Comparison of ENCODE assay signal across 11 cellular contexts in the genomic region with DNA sequence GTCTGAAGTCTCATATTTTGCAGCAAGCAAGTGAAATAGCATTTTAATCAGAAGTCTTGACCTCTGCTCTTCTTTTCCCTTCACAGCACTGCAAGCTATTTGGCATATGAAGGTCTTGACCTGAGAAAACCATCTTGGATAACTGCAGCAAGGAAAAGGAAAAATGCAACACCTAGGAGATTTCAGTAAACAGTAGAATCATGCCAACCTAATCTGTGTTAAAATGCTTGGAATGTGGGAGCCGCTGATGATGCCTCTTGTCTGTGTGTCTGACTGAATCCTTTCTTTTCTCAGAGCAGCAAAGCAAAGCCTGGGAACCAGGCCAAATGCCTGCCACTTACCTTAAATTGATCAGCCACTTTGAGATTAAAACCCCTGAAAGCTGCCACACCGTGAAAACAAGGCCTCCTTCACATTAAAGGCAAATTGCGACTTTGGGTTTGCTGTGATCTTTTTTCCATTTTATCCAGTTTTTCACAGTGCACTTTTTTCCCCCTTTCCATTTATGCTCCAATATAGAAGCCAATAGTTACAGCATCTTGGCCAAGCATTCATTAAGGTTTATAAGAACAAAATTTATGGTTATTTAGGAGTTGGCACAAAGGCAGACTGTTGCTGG.
A peak's percentile ranks its signal among the peaks of the same experiment; 100 is the strongest.
DNase-seq lines count a peak whose midpoint lies in the region; ATAC-seq and TF ChIP-seq lines count a peak whose summit lies in the region.
"Had no signal": no experiment of that assay in that cellular context is flagged by ENCODE, and none has a peak within 500 bp of the region (broad histone marks: within the 10 kb centered on the region; RNA-seq: fewer than 3 reads in every experiment).

No MANE protein-coding gene starts in this region.

- TF ChIP-seq CTCF in AG04449 (IDR thresholded peaks at IDR 0.05; ENCODE audit: insufficient read depth, low read length, missing control alignments) = no peak
- no peak for TF ChIP-seq CTCF in WERI-Rb-1 (IDR thresholded peaks at IDR 0.05; ENCODE audit: low read depth, low read length)
- TF ChIP-seq CTCF in tibial nerve (IDR thresholded peaks at IDR 0.05) = no peak

- H3K36me3 ChIP-seq in WERI-Rb-1 (no peaks in the 10 kb centered on the region), tibial nerve (no peaks in the 10 kb centered on the region)

- H3K4me3 ChIP-seq in AG04449 (ENCODE audit: low read depth, low read length) (no peak overlapping the region), WERI-Rb-1 (ENCODE audit: low read depth, low read length) (no peak overlapping the region), tibial nerve (no peak overlapping the region)

- POLR2A ChIA-PET in AG04449 (lab: Yijun Ruan, JAX) = no interaction called here

- no peak for TF ChIP-seq EP300 in tibial nerve (IDR thresholded peaks at IDR 0.05)

- DNase-seq in AG04449 (ENCODE audit: low read depth, low spot score) (peak; percentile 42), HS-5 (ENCODE audit: low read depth) (peak; percentile 39), WERI-Rb-1 (peak; percentile 22), islet precursor cell (peak; percentile 92), tibial nerve (ENCODE audit: low spot score in 2 of 2) (no peak)
- DNase-seq: activated CD4-positive, alpha-beta T cell treated with anti-CD3 and anti-CD28 coated beads for 48 hours; DND-41; MM.1S had no signal

- H3K27ac ChIP-seq in WERI-Rb-1 (peak overlapping the region; percentile 28; the same call in 1 of the 2 replicates), tibial nerve (no peak overlapping the region)

- H3K4me1 ChIP-seq in tibial nerve = no peaks in the 10 kb centered on the region

- no peaks in the 10 kb centered on the region for H3K9me3 ChIP-seq in WERI-Rb-1 (ENCODE audit: severe bottlenecking)
- no peaks in the 10 kb centered on the region for H3K9me3 ChIP-seq in tibial nerve

- 21 to 28% methylated on average over 3 of the region's 3 CpGs for WGBS in tibial nerve, 2 donors

- no peak for TF ChIP-seq POLR2A in tibial nerve (IDR thresholded peaks at IDR 0.05)

- no peaks in the 10 kb centered on the region for H3K27me3 ChIP-seq in WERI-Rb-1 (ENCODE audit: insufficient read depth, low read depth, severe bottlenecking)
- H3K27me3 ChIP-seq in tibial nerve = no peaks in the 10 kb centered on the region

- ATAC-seq in HG03521 (IDR thresholded peaks at IDR 0.05; ENCODE audit: unreplicated experiment) (no peak), GM21723 (IDR thresholded peaks at IDR 0.05; ENCODE audit: unreplicated experiment) (no peak), GM21737 (IDR thresholded peaks at IDR 0.05; ENCODE audit: unreplicated experiment) (no peak)

- CTCF ChIA-PET in AG04449 (lab: Yijun Ruan, JAX) = interaction anchor here (1.3 kb wide), 1 partner anchor 70 kb away, joined by 3 read pairs; no protein-coding TSS in a partner anchor

Comparison
In these comparisons a context has a peak if more than half of its experiments do, and no peak if none do; other contexts are left out.
1. DNase-seq: peak in AG04449 (single experiment), HS-5 (single experiment), WERI-Rb-1 (single experiment) and islet precursor cell (single experiment); none in tibial nerve (0 of 2).